In the genomic region with DNA sequence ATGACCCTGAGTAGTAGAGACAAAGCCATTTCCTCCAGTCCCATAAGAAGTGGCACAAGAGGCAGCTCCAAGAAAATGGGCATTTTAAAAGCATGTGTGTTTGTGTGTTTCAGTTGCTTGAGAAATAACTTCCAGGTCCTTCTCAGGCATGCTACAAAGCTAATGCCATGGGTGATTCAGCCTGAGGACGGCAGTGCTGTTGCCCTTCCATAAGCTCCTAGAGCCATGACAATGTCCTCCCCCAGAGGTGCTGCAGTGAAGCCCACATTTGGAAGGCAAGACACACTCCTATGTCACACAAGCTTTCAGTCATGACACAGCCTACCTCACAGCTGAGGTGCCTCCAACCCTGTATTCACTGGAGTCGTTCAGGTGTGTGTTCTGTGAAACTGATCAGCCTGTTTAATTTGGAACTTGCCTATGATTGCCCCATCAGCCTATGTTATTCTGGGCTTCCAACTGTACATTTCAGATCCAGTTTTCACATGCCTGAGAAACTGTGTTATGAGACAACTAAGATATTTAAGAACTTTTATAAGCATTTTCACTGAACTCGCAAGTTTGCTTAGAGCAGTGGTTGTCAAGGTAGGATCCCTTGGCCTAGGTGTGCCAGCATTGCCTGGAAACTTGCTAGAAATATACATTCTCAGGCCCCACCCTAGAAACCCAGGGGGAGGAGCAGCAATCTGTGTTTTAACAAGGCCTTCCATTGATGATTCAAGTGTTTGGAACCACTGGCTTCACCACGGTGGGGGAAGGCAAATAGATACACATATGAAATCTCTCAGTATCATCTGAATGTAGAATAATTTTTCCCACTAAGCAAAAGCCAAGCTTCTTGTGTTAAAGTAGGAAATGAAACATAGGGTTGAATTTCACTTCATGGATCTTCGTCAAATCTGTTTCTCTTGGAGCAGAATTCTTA, we compare ENCODE assay signal across 11 cellular contexts.
DNase-seq lines count a peak whose midpoint lies in the region; ATAC-seq and TF ChIP-seq lines count a peak whose summit lies in the region.
"Had no signal": no experiment of that assay in that cellular context is flagged by ENCODE, and none has a peak within 500 bp of the region (broad histone marks: within the 10 kb centered on the region; RNA-seq: fewer than 3 reads in every experiment).

No MANE protein-coding gene starts in this region.

- no peaks in the 10 kb centered on the region for H4K20me1 ChIP-seq in SK-N-SH (ENCODE audit: insufficient read depth)

- H2AFZ ChIP-seq in SK-N-SH (ENCODE audit: low read depth), result no peak overlapping the region; the same call in 1 of the 2 replicates

- H3K27me3 ChIP-seq in SK-N-SH (ENCODE audit: insufficient read depth) (no peaks in the 10 kb centered on the region), suprapubic skin (no peaks in the 10 kb centered on the region)

- H3K9me3 ChIP-seq in SK-N-SH (no peaks in the 10 kb centered on the region), suprapubic skin (no peaks in the 10 kb centered on the region)

- H3K4me2 ChIP-seq in SK-N-SH, result peak overlapping the region; percentile 27; the same call in 1 of the 2 replicates

- H3K9me2 ChIP-seq in SK-N-SH, result no peaks in the 10 kb centered on the region

- TF ChIP-seq EP300 in SK-N-SH (IDR thresholded peaks at IDR 0.05; ENCODE audit: borderline replicate concordance in 1 of 2, low read depth in 1 of 2, low read length in 1 of 2) (no peak), suprapubic skin (IDR thresholded peaks at IDR 0.05) (no peak)

- no peak for DNase-seq in SK-N-SH
- peak; percentile 66 for DNase-seq in SK-MEL-5 (ENCODE audit: low read depth, low spot score)
- peak; percentile 32 to 75 for DNase-seq in foreskin fibroblast
- DNase-seq in suprapubic skin (ENCODE audit: low spot score in 2 of 2), result no peak
- DNase-seq in KG1 (lab: John Stamatoyannopoulos, UW), result no peak
- DNase-seq in activated effector memory CD4-positive, alpha-beta T cell treated with Interleukin-2 at 50 U/mL for 16 hours, result no peak
- DNase-seq: 8988T, kidney glomerular epithelial cell, NCI-H1930 had no signal

- in situ Hi-C loops in SK-MEL-5 (cut with HindIII; ENCODE audit: low pct_unique_long_range_greater_than_20kb, low sequenced_read_pairs), result no loop called here

- 63% methylated on average over 4 of the region's 5 CpGs for WGBS in SK-N-SH (ENCODE audit: low lambda C conversion rate)
- WGBS in suprapubic skin, result 49% methylated on average over 5 of the region's 5 CpGs

- POLR2A ChIA-PET in SK-N-SH (lab: Yijun Ruan, JAX), result no interaction called here

- H3K9ac ChIP-seq in SK-N-SH, result no peak overlapping the region

- H3K27ac ChIP-seq in SK-N-SH (ENCODE audit: low read depth in 2 of 2, low read length in 1 of 2) (peak overlapping the region in 1 of 2 experiments; percentile 51; a peak in 2 of 4 replicates), suprapubic skin (peak overlapping the region; percentile 32)

- H3K79me2 ChIP-seq in SK-N-SH (ENCODE audit: insufficient read depth), result no peaks in the 10 kb centered on the region

- H3F3A ChIP-seq in SK-N-SH (replicated peaks; ENCODE audit: insufficient read depth), result no peaks in the 10 kb centered on the region

- CTCF ChIA-PET in SK-N-SH (lab: Yijun Ruan, JAX), result interaction anchor here (1.6 kb wide), 1 partner anchor 9 kb away, joined by 4 read pairs; no protein-coding TSS in a partner anchor

- TF ChIP-seq POLR2A in suprapubic skin (IDR thresholded peaks at IDR 0.05), result no peak

- no peak for TF ChIP-seq CTCF in SK-N-SH (IDR thresholded peaks at IDR 0.05)
- no peak for TF ChIP-seq CTCF in foreskin fibroblast (IDR thresholded peaks at IDR 0.05; ENCODE audit: low read depth, low read length)
- no peak for TF ChIP-seq CTCF in suprapubic skin (IDR thresholded peaks at IDR 0.05)

- H3K4me1 ChIP-seq in SK-N-SH (ENCODE audit: control insufficient read depth in 1 of 2, insufficient read depth in 2 of 2, low read depth in 1 of 2, low read length in 1 of 2), result no peaks in the 10 kb centered on the region
- H3K4me1 ChIP-seq in suprapubic skin, result peaks cover 22% of the 10 kb centered on the region

- no peak for TF ChIP-seq RAD21 in SK-N-SH (IDR thresholded peaks at IDR 0.05; ENCODE audit: low read length)

- no peak overlapping the region for H3K4me3 ChIP-seq in SK-N-SH (ENCODE audit: low read depth in 2 of 2, low read length in 1 of 2)
- H3K4me3 ChIP-seq in foreskin fibroblast (ENCODE audit: low read depth in 1 of 2, low read length in 2 of 2), result no peak overlapping the region
- no peak overlapping the region for H3K4me3 ChIP-seq in suprapubic skin

- H3K36me3 ChIP-seq in SK-N-SH (replicated peaks in 1 of 2; ENCODE audit: control insufficient read depth in 1 of 2, insufficient read depth in 2 of 2, low read length in 1 of 2), result no peaks in the 10 kb centered on the region
- no peaks in the 10 kb centered on the region for H3K36me3 ChIP-seq in suprapubic skin

- ATAC-seq in SK-N-SH treated with all-trans-retinoic acid at 6 μM for 48 hours (no peak), HG03521 (IDR thresholded peaks at IDR 0.05; ENCODE audit: unreplicated experiment) (no peak)

TF ChIP-seq in SK-N-SH, 30 proteins besides CTCF, POLR2A, EP300 and RAD21:
- TF ChIP-seq TCF12 (IDR thresholded peaks at IDR 0.05) (0 out of 2 replicates have a peak, but pooled peaks have one; percentile 6), YY1 (IDR thresholded peaks at IDR 0.05; ENCODE audit: low read depth) (no peak), MEF2A (IDR thresholded peaks at IDR 0.05; ENCODE audit: borderline replicate concordance, low read depth) (no peak), MXI1 (IDR thresholded peaks at IDR 0.05; ENCODE audit: low read depth, low read length) (no peak)
- TF ChIP-seq, protein P1, sequence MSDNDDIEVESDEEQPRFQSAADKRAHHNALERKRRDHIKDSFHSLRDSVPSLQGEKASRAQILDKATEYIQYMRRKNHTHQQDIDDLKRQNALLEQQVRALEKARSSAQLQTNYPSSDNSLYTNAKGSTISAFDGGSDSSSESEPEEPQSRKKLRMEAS (IDR thresholded peaks at IDR 0.05; ENCODE audit: low read depth), result no peak

TF ChIP-seq in SK-N-SH treated with all-trans-retinoic acid at 6 μM for 48 hours, 23 proteins besides CTCF, POLR2A, EP300 and RAD21 (continues in another document):
- TF ChIP-seq ISL1 (CRISPR knock-in tag; IDR thresholded peaks at IDR 0.05) (no peak), BACH2 (CRISPR knock-in tag; IDR thresholded peaks at IDR 0.05; ENCODE audit: borderline replicate concordance) (no peak), ARNTL (CRISPR knock-in tag; IDR thresholded peaks at IDR 0.05; ENCODE audit: borderline replicate concordance, low read depth) (no peak), TOX (CRISPR knock-in tag; IDR thresholded peaks at IDR 0.05; ENCODE audit: borderline replicate concordance) (no peak), TCF4 (CRISPR knock-in tag; IDR thresholded peaks at IDR 0.05; ENCODE audit: borderline replicate concordance) (no peak), GLIS3 (CRISPR knock-in tag; IDR thresholded peaks at IDR 0.05) (no peak), SNAI2 (CRISPR knock-in tag; IDR thresholded peaks at IDR 0.05) (no peak)
- TF ChIP-seq, protein P2, sequence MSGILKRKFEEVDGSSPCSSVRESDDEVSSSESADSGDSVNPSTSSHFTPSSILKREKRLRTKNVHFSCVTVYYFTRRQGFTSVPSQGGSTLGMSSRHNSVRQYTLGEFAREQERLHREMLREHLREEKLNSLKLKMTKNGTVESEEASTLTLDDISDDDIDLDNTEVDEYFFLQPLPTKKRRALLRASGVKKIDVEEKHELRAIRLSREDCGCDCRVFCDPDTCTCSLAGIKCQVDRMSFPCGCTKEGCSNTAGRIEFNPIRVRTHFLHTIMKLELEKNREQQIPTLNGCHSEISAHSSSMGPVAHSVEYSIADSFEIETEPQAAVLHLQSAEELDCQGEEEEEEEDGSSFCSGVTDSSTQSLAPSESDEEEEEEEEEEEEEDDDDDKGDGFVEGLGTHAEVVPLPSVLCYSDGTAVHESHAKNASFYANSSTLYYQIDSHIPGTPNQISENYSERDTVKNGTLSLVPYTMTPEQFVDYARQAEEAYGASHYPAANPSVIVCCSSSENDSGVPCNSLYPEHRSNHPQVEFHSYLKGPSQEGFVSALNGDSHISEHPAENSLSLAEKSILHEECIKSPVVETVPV (CRISPR knock-in tag; IDR thresholded peaks at IDR 0.05), result no peak
- TF ChIP-seq, protein P3, sequence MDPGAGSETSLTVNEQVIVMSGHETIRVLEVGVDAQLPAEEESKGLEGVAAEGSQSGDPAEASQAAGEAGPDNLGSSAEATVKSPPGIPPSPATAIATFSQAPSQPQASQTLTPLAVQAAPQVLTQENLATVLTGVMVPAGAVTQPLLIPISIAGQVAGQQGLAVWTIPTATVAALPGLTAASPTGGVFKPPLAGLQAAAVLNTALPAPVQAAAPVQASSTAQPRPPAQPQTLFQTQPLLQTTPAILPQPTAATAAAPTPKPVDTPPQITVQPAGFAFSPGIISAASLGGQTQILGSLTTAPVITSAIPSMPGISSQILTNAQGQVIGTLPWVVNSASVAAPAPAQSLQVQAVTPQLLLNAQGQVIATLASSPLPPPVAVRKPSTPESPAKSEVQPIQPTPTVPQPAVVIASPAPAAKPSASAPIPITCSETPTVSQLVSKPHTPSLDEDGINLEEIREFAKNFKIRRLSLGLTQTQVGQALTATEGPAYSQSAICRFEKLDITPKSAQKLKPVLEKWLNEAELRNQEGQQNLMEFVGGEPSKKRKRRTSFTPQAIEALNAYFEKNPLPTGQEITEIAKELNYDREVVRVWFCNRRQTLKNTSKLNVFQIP (CRISPR knock-in tag; IDR thresholded peaks at IDR 0.05; ENCODE audit: borderline replicate concordance, low read depth), result no peak
- TF ChIP-seq, protein P4, sequence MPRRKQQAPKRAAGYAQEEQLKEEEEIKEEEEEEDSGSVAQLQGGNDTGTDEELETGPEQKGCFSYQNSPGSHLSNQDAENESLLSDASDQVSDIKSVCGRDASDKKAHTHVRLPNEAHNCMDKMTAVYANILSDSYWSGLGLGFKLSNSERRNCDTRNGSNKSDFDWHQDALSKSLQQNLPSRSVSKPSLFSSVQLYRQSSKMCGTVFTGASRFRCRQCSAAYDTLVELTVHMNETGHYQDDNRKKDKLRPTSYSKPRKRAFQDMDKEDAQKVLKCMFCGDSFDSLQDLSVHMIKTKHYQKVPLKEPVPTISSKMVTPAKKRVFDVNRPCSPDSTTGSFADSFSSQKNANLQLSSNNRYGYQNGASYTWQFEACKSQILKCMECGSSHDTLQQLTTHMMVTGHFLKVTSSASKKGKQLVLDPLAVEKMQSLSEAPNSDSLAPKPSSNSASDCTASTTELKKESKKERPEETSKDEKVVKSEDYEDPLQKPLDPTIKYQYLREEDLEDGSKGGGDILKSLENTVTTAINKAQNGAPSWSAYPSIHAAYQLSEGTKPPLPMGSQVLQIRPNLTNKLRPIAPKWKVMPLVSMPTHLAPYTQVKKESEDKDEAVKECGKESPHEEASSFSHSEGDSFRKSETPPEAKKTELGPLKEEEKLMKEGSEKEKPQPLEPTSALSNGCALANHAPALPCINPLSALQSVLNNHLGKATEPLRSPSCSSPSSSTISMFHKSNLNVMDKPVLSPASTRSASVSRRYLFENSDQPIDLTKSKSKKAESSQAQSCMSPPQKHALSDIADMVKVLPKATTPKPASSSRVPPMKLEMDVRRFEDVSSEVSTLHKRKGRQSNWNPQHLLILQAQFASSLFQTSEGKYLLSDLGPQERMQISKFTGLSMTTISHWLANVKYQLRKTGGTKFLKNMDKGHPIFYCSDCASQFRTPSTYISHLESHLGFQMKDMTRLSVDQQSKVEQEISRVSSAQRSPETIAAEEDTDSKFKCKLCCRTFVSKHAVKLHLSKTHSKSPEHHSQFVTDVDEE (CRISPR knock-in tag; IDR thresholded peaks at IDR 0.05), result no peak

Comparison
In these comparisons a context has a peak if more than half of its experiments do, and no peak if none do; other contexts are left out.
1. DNase-seq: peak in SK-MEL-5 (single experiment) and foreskin fibroblast (2 of 2); none in SK-N-SH (single experiment), suprapubic skin (0 of 2), KG1 (single experiment) and activated effector memory CD4-positive, alpha-beta T cell treated with Interleukin-2 at 50 U/mL for 16 hours (single experiment).